Comparison of ENCODE assay signal across 15 cellular contexts in the genomic region with DNA sequence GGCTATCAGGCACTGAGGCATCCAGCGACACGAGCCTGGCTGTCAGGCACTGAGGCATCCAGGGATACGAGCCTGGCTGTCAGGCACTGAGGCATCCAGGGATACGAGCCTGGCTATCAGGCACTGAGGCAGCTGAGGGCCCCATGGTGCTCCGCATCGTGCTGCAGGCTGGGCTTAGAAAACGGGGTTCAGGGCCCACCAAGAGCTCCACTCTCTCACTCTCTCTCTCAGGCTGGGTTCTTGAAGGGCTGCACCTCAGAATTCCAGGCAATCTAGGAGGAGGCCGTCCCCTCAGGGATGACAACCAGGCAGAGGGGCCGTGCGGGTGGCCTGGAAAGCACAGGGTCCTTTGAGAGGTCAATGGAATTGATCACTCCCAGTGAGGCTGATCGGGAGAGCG.
DNase-seq lines count a peak whose midpoint lies in the region; ATAC-seq, FAIRE-seq and TF ChIP-seq lines count a peak whose summit lies in the region.
"Had no signal": no experiment of that assay in that cellular context is flagged by ENCODE, and none has a peak within 500 bp of the region (broad histone marks: within the 10 kb centered on the region; RNA-seq: fewer than 3 reads in every experiment).

No MANE protein-coding gene starts in this region.

- no peaks in the 10 kb centered on the region for H3K79me2 ChIP-seq in HepG2 (ENCODE audit: insufficient read depth, low read length)

- peak; percentile 5 for DNase-seq in activated CD4-positive, alpha-beta T cell treated with anti-CD3 and anti-CD28 coated beads for 1 hour
- DNase-seq in activated CD4-positive, alpha-beta T cell treated with anti-CD3 and anti-CD28 coated beads, Interleukin-2, amount 50 U/mL, for 48 hours: no peak
- DNase-seq in right lobe of liver (peak; percentile 3 to 26 (median 19)), HepG2 (ENCODE audit: low spot score) (no peak), posterior vena cava (ENCODE audit: low spot score) (peak; percentile 65), aorta (peak; percentile 23 to 37), NCI-H748 treated with DMSO at 0.1 percent for 48 hours (lab: John Stamatoyannopoulos, UW) (no peak), GM03348 (ENCODE audit: low spot score) (no peak)
- DNase-seq: GF-D8, GOT3, MM.1S, NCI-H1417 treated with DMSO at 0.1 percent for 48 hours, NCI-H2029, NCI-H2171 treated with DMSO at 0.1 percent for 48 hours had no signal

- H3K4me2 ChIP-seq in HepG2 (ENCODE audit: low read depth, low read length): no peak overlapping the region

- H3K36me3 ChIP-seq in right lobe of liver (no peaks in the 10 kb centered on the region), HepG2 (replicated peaks in 1 of 2; ENCODE audit: control insufficient read depth in 1 of 2, insufficient read depth in 2 of 2, low read length in 2 of 2) (no peaks in the 10 kb centered on the region), aorta (ENCODE audit: control insufficient read depth in 1 of 2, insufficient read depth in 2 of 2, low read length in 1 of 2) (no peaks in the 10 kb centered on the region)

- no peak for TF ChIP-seq EP300 in HepG2 (IDR thresholded peaks at IDR 0.05; ENCODE audit: low read depth in 2 of 2, low read length in 2 of 2)
- TF ChIP-seq EP300 in HepG2 (CRISPR knock-in tag; IDR thresholded peaks at IDR 0.05; ENCODE audit: borderline replicate concordance): no peak

- TF ChIP-seq CTCF in right lobe of liver (IDR thresholded peaks at IDR 0.05) (no peak), HepG2 (CRISPR knock-in tag; IDR thresholded peaks at IDR 0.05) (no peak)

- H3K9ac ChIP-seq in HepG2 (ENCODE audit: insufficient read depth, low read depth, low read length): no peak overlapping the region

- H3K9me3 ChIP-seq in right lobe of liver (no peaks in the 10 kb centered on the region), HepG2 (ENCODE audit: low read length) (no peaks in the 10 kb centered on the region), aorta (ENCODE audit: control insufficient read depth, low read length) (peaks cover 4% of the 10 kb centered on the region)

- no peak overlapping the region for H2AFZ ChIP-seq in HepG2 (ENCODE audit: low read length)

- ATAC-seq in right lobe of liver (no peak), HepG2 (no peak), aorta (ENCODE audit: low FRiP score) (no peak)

- TF ChIP-seq POLR2A in right lobe of liver (IDR thresholded peaks at IDR 0.05) (no peak), HepG2 (IDR thresholded peaks at IDR 0.05; ENCODE audit: insufficient read depth in 1 of 2, low read depth in 2 of 2, low read length in 2 of 2) (no peak)

- intact Hi-C loops in right lobe of liver (cut with DNase I) (no loop called here), HepG2 (cut with micrococcal nuclease; ENCODE audit: unreplicated experiment) (no loop called here), posterior vena cava (cut with DNase I) (no loop called here), aorta (cut with DNase I) (no loop called here)

- in situ Hi-C loops in HepG2 (cut with HindIII; ENCODE audit: extremely low pct_ligation_motif_present, low pct_unique_long_range_greater_than_20kb): no loop called here

- CTCF ChIA-PET in HepG2 (lab: Yijun Ruan, JAX; ENCODE audit: low intra/inter-chr PET ratio, low total read pairs): no interaction called here

- H3K27me3 ChIP-seq in right lobe of liver (no peaks in the 10 kb centered on the region), HepG2 (ENCODE audit: control insufficient read depth in 1 of 2, insufficient read depth in 2 of 2, low read length in 2 of 2) (peaks cover 7 to 35% of the 10 kb centered on the region in 2 experiments; a peak in 3 of 5 replicates), aorta (ENCODE audit: control insufficient read depth in 1 of 2, insufficient read depth in 2 of 2, low read length in 1 of 2) (no peaks in the 10 kb centered on the region)

- TF ChIP-seq RAD21 in HepG2 (CRISPR knock-in tag; IDR thresholded peaks at IDR 0.05): no peak

- H3K27ac ChIP-seq in right lobe of liver: no peak overlapping the region
- no peak overlapping the region for H3K27ac ChIP-seq in HepG2 (ENCODE audit: extremely low read length, insufficient read depth, low read length)
- no peak overlapping the region for H3K27ac ChIP-seq in aorta (ENCODE audit: low read depth in 1 of 2, low read length in 2 of 2)
- H3K27ac ChIP-seq: 22Rv1 had no signal

- H3K4me3 ChIP-seq in right lobe of liver (no peak overlapping the region), HepG2 (replicated peaks in 1 of 3; ENCODE audit: insufficient read depth in 1 of 3, low read depth in 2 of 3, low read length in 3 of 3) (no peak overlapping the region), aorta (ENCODE audit: low read length in 2 of 2) (no peak overlapping the region)

- 71% methylated on average over 2 of the region's 12 CpGs for WGBS in right lobe of liver (ENCODE audit: insufficient coverage, low coverage, low lambda C conversion rate, missing lambda C conversion rate)
- WGBS in HepG2 (ENCODE audit: low lambda C conversion rate): 19% methylated on average over 7 of the region's 12 CpGs
- 76 to 81% methylated on average over 12 of the region's 12 CpGs for WGBS in aorta, 2 donors

- no peaks in the 10 kb centered on the region; the same call in 1 of the 2 replicates for H4K20me1 ChIP-seq in HepG2 (ENCODE audit: insufficient read depth, low read length)

- no TSS peak for BruUV-seq in HepG2 (replicated peaks; lab: Mats Ljungman, UMichigan)

- POLR2A ChIA-PET in HepG2 (lab: Yijun Ruan, JAX): no interaction called here

- no peak for FAIRE-seq in HepG2 (lab: Jason Lieb, UNC)

- H3K4me1 ChIP-seq in right lobe of liver (no peaks in the 10 kb centered on the region), HepG2 (ENCODE audit: insufficient read depth, low read length) (no peaks in the 10 kb centered on the region), aorta (ENCODE audit: control insufficient read depth in 1 of 2, insufficient read depth in 2 of 2, low read length in 2 of 2) (no peaks in the 10 kb centered on the region)

TF ChIP-seq in HepG2, 621 proteins besides CTCF, POLR2A, EP300 and RAD21:
- no peak for TF ChIP-seq NFKBIZ (CRISPR knock-in tag; IDR thresholded peaks at IDR 0.05)
- no peak for TF ChIP-seq PAF1 (CRISPR knock-in tag; IDR thresholded peaks at IDR 0.05)
- no peak for TF ChIP-seq ZNF430 (CRISPR knock-in tag; IDR thresholded peaks at IDR 0.05)
- TF ChIP-seq, protein P1, sequence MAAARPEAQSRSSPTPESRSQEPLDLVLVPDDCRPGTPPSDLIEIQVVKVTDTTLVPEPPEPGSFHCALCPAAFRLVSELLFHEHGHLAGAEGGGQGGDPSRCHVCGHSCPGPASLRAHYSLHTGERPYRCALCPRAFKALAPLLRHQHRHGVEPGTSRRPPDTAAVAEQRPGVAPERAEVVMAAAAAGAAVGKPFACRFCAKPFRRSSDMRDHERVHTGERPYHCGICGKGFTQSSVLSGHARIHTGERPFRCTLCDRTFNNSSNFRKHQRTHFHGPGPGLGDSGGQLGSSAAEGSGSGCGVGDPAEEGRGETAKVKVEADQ (CRISPR knock-in tag; IDR thresholded peaks at IDR 0.05; ENCODE audit: borderline replicate concordance): no peak
- TF ChIP-seq, protein P2, sequence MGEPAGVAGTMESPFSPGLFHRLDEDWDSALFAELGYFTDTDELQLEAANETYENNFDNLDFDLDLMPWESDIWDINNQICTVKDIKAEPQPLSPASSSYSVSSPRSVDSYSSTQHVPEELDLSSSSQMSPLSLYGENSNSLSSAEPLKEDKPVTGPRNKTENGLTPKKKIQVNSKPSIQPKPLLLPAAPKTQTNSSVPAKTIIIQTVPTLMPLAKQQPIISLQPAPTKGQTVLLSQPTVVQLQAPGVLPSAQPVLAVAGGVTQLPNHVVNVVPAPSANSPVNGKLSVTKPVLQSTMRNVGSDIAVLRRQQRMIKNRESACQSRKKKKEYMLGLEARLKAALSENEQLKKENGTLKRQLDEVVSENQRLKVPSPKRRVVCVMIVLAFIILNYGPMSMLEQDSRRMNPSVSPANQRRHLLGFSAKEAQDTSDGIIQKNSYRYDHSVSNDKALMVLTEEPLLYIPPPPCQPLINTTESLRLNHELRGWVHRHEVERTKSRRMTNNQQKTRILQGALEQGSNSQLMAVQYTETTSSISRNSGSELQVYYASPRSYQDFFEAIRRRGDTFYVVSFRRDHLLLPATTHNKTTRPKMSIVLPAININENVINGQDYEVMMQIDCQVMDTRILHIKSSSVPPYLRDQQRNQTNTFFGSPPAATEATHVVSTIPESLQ (CRISPR knock-in tag; conservative IDR thresholded peaks at IDR 0.05): no peak
- no peak for TF ChIP-seq LCORL (IDR thresholded peaks at IDR 0.05)
- TF ChIP-seq LCORL (CRISPR knock-in tag; IDR thresholded peaks at IDR 0.05): no peak
- no peak for TF ChIP-seq TARDBP (CRISPR knock-in tag; IDR thresholded peaks at IDR 0.05)
TF ChIP-seq in HepG2: peak in this region for 0.

Comparison
In these comparisons a context has a peak if more than half of its experiments do, and no peak if none do; other contexts are left out.
1. DNase-seq: peak in activated CD4-positive, alpha-beta T cell treated with anti-CD3 and anti-CD28 coated beads for 1 hour (single experiment), right lobe of liver (3 of 3), posterior vena cava (single experiment) and aorta (2 of 2); none in activated CD4-positive, alpha-beta T cell treated with anti-CD3 and anti-CD28 coated beads, Interleukin-2, amount 50 U/mL, for 48 hours (0 of 2), HepG2 (single experiment), NCI-H748 treated with DMSO at 0.1 percent for 48 hours (single experiment) and GM03348 (single experiment).